In the genomic region with DNA sequence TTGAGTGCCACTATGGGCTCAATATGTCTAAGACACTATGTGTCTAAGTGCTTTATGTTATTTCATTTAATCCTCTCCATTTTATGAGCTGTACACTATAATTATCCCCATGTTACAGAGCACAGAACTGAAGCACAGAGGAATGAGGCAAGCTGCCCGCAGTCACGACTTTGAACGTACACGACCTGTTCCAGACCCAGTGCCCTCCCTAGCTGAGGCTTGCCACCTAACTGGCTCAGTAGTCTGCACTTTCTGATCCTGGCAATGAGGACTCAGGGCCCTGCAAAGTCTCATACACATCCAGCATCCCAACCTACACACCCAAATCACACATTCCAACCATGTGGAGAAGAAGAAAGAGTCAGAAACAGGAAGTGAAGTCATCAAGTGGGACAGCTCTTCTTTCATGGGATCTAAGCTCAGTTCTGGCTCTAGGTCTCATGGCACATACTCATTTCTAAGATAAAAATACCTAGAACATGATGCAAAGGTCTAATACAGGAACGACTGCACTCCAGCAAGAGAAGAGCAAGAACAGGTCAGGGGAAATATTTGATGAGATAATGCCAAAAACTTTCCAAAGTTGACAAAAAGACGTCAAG, we compare ENCODE assay signal across 24 cellular contexts. TPM values are rescaled to one million over a fixed set of nuclear protein-coding genes. Genes with fewer than 3 reads are reported as not detected.
DNase-seq lines count a peak whose midpoint lies in the region; TF ChIP-seq lines count a peak whose summit lies in the region.
"Had no signal": no experiment of that assay in that cellular context is flagged by ENCODE, and none has a peak within 500 bp of the region (broad histone marks: within the 10 kb centered on the region; RNA-seq: fewer than 3 reads in every experiment).

No MANE protein-coding gene starts in this region.

- H3K36me3 ChIP-seq in MM.1S (replicated peaks; ENCODE audit: insufficient read depth, low read length): no peaks in the 10 kb centered on the region

- TF ChIP-seq CTCF in MM.1S (IDR thresholded peaks at IDR 0.05; ENCODE audit: low read length) (no peak), choroid plexus epithelial cell (conservative IDR thresholded peaks at IDR 0.05; ENCODE audit: low read depth, low read length) (no peak), type B pancreatic cell (conservative IDR thresholded peaks at IDR 0.05) (no peak), GM13977 (IDR thresholded peaks at IDR 0.05; ENCODE audit: extremely low read depth, insufficient read depth, missing control alignments) (no peak)

- no peaks in the 10 kb centered on the region for H3K9me3 ChIP-seq in MM.1S (replicated peaks; ENCODE audit: insufficient read depth, low read length)
- H3K9me3 ChIP-seq: breast epithelium, lower lobe of right lung, pancreas, upper lobe of right lung had no signal

- peaks cover 8% of the 10 kb centered on the region; the same call in 1 of the 2 replicates for H3F3A ChIP-seq in MM.1S (ENCODE audit: insufficient read depth, low read length)

- H2AFZ ChIP-seq in MM.1S (ENCODE audit: low read length): no peak overlapping the region

- peak overlapping the region; percentile 49 for H3K4me2 ChIP-seq in MM.1S (ENCODE audit: low read depth, low read length)

- peaks cover 15% of the 10 kb centered on the region for H3K9me3 Mint-ChIP-seq in activated naive CD4-positive, alpha-beta T cell treated with anti-CD3 and anti-CD28 coated beads, Interleukin-2, amount 10 ng/mL, durations not matched to agents 7 days and 5 days
- H3K9me3 Mint-ChIP-seq in activated naive CD4-positive, alpha-beta T cell treated with anti-CD3 and anti-CD28 coated beads for 36 hours: peaks cover 5% of the 10 kb centered on the region
- no peaks in the 10 kb centered on the region for H3K9me3 Mint-ChIP-seq in type B pancreatic cell
- peaks cover 9% of the 10 kb centered on the region for H3K9me3 Mint-ChIP-seq in activated T-helper 1 cell treated with anti-CD3 and anti-CD28 coated beads, Interleukin-12 subunit alpha, Interleukin-12 subunit beta, Interleukin-2, Interleukin-4 antibody, amounts not matched to agents 30 ng/mL and 10 ng/mL and 1 ng/mL, durations not matched to agents 14 hours and 24 hours and 36 hours

- no peak overlapping the region for H3K4me3 Mint-ChIP-seq in activated naive CD4-positive, alpha-beta T cell treated with anti-CD3 and anti-CD28 coated beads, Interleukin-2, amount 10 ng/mL, durations not matched to agents 7 days and 5 days
- no peak overlapping the region for H3K4me3 Mint-ChIP-seq in activated naive CD4-positive, alpha-beta T cell treated with anti-CD3 and anti-CD28 coated beads for 36 hours
- no peak overlapping the region for H3K4me3 Mint-ChIP-seq in type B pancreatic cell
- H3K4me3 Mint-ChIP-seq in activated T-helper 1 cell treated with anti-CD3 and anti-CD28 coated beads, Interleukin-12 subunit alpha, Interleukin-12 subunit beta, Interleukin-2, Interleukin-4 antibody, amounts not matched to agents 30 ng/mL and 10 ng/mL and 1 ng/mL, durations not matched to agents 14 hours and 24 hours and 36 hours: no peak overlapping the region
- H3K4me3 Mint-ChIP-seq: activated naive CD8-positive, alpha-beta T cell treated with anti-CD3 and anti-CD28 coated beads, Interleukin-2, amount 50 U/mL, for 24 hours; stimulated activated naive CD8-positive, alpha-beta T cell treated with anti-CD3 and anti-CD28 coated beads, Interleukin-15, Interleukin-2, amounts not matched to agents 100 ng/mL and 50 ng/mL, for 24 hours had no signal

- CTCF ChIA-PET in activated naive CD4-positive, alpha-beta T cell treated with anti-CD3 and anti-CD28 coated beads, Interleukin-2, amount 10 ng/mL, durations not matched to agents 7 days and 5 days (lab: Charles Lee): interaction anchor here (1.1 to 1.5 kb wide), 2 partner anchors 12 to 140 kb away, joined by 4 read pairs; no protein-coding TSS in a partner anchor
- CTCF ChIA-PET in activated naive CD4-positive, alpha-beta T cell treated with anti-CD3 and anti-CD28 coated beads for 36 hours (lab: Charles Lee): interaction anchor here (0.6 to 1.9 kb wide), 3 partner anchors 26 to 599 kb away, joined by 3 to 8 read pairs (median 5); no protein-coding TSS in a partner anchor

- peaks cover 40% of the 10 kb centered on the region for H3K4me1 Mint-ChIP-seq in activated naive CD4-positive, alpha-beta T cell treated with anti-CD3 and anti-CD28 coated beads, Interleukin-2, amount 10 ng/mL, durations not matched to agents 7 days and 5 days
- peaks cover 26% of the 10 kb centered on the region for H3K4me1 Mint-ChIP-seq in activated naive CD4-positive, alpha-beta T cell treated with anti-CD3 and anti-CD28 coated beads for 36 hours (ENCODE audit: low read depth)
- H3K4me1 Mint-ChIP-seq in type B pancreatic cell (ENCODE audit: unreplicated experiment): no peaks in the 10 kb centered on the region
- peaks cover 37% of the 10 kb centered on the region for H3K4me1 Mint-ChIP-seq in activated T-helper 1 cell treated with anti-CD3 and anti-CD28 coated beads, Interleukin-12 subunit alpha, Interleukin-12 subunit beta, Interleukin-2, Interleukin-4 antibody, amounts not matched to agents 30 ng/mL and 10 ng/mL and 1 ng/mL, durations not matched to agents 14 hours and 24 hours and 36 hours (ENCODE audit: low read depth)

- H3K4me1 ChIP-seq in MM.1S (ENCODE audit: low read length): peaks cover 8% of the 10 kb centered on the region; the same call in 1 of the 2 replicates
- H3K4me1 ChIP-seq: breast epithelium, lower lobe of right lung, pancreas, upper lobe of right lung had no signal

- no peaks in the 10 kb centered on the region for H3K79me2 ChIP-seq in MM.1S (ENCODE audit: low read length)

- intact Hi-C loops in activated naive CD4-positive, alpha-beta T cell treated with anti-CD3 and anti-CD28 coated beads for 36 hours (cut with micrococcal nuclease): loop anchor here (1.0 kb wide), 1 partner anchor 516 kb away; no protein-coding TSS in a partner anchor
- intact Hi-C loops in activated T-helper 1 cell treated with anti-CD3 and anti-CD28 coated beads, Interleukin-12 subunit alpha, Interleukin-12 subunit beta, Interleukin-2, Interleukin-4 antibody, amounts not matched to agents 30 ng/mL and 10 ng/mL and 1 ng/mL, durations not matched to agents 14 hours and 24 hours and 36 hours (cut with micrococcal nuclease): loop anchor here (2.0 kb wide), 1 partner anchor 225 kb away; no protein-coding TSS in a partner anchor

- peaks cover 27% of the 10 kb centered on the region for H3K36me3 Mint-ChIP-seq in activated naive CD4-positive, alpha-beta T cell treated with anti-CD3 and anti-CD28 coated beads, Interleukin-2, amount 10 ng/mL, durations not matched to agents 7 days and 5 days
- H3K36me3 Mint-ChIP-seq in activated naive CD4-positive, alpha-beta T cell treated with anti-CD3 and anti-CD28 coated beads for 36 hours (ENCODE audit: low read depth): peaks cover 8% of the 10 kb centered on the region
- H3K36me3 Mint-ChIP-seq in type B pancreatic cell: peaks cover 12% of the 10 kb centered on the region
- H3K36me3 Mint-ChIP-seq in activated T-helper 1 cell treated with anti-CD3 and anti-CD28 coated beads, Interleukin-12 subunit alpha, Interleukin-12 subunit beta, Interleukin-2, Interleukin-4 antibody, amounts not matched to agents 30 ng/mL and 10 ng/mL and 1 ng/mL, durations not matched to agents 14 hours and 24 hours and 36 hours (ENCODE audit: low read depth): peaks cover 3% of the 10 kb centered on the region

- H3K27me3 ChIP-seq in MM.1S (replicated peaks; ENCODE audit: insufficient read depth, low read length): no peaks in the 10 kb centered on the region; the same call in 1 of the 2 replicates
- H3K27me3 ChIP-seq: breast epithelium, pancreas, upper lobe of right lung had no signal

- no peaks in the 10 kb centered on the region for H4K20me1 ChIP-seq in MM.1S (ENCODE audit: insufficient read depth, low read length)

- H3K4me3 ChIP-seq in MM.1S (ENCODE audit: low read length) (no peak overlapping the region), choroid plexus epithelial cell (ENCODE audit: low read depth, low read length) (no peak overlapping the region)
- H3K4me3 ChIP-seq: breast epithelium, lower lobe of right lung, pancreas, upper lobe of right lung had no signal

- peak overlapping the region; percentile 64 for H3K27ac Mint-ChIP-seq in activated naive CD4-positive, alpha-beta T cell treated with anti-CD3 and anti-CD28 coated beads, Interleukin-2, amount 10 ng/mL, durations not matched to agents 7 days and 5 days
- H3K27ac Mint-ChIP-seq in activated naive CD4-positive, alpha-beta T cell treated with anti-CD3 and anti-CD28 coated beads for 36 hours: no peak overlapping the region
- no peak overlapping the region for H3K27ac Mint-ChIP-seq in type B pancreatic cell
- H3K27ac Mint-ChIP-seq in activated T-helper 1 cell treated with anti-CD3 and anti-CD28 coated beads, Interleukin-12 subunit alpha, Interleukin-12 subunit beta, Interleukin-2, Interleukin-4 antibody, amounts not matched to agents 30 ng/mL and 10 ng/mL and 1 ng/mL, durations not matched to agents 14 hours and 24 hours and 36 hours: no peak overlapping the region
- H3K27ac Mint-ChIP-seq: activated naive CD8-positive, alpha-beta T cell treated with anti-CD3 and anti-CD28 coated beads, Interleukin-2, amount 50 U/mL, for 24 hours; stimulated activated naive CD8-positive, alpha-beta T cell treated with anti-CD3 and anti-CD28 coated beads, Interleukin-15, Interleukin-2, amounts not matched to agents 100 ng/mL and 50 ng/mL, for 24 hours had no signal

- H3K9ac ChIP-seq in MM.1S (ENCODE audit: low read length): no peak overlapping the region

- no peak overlapping the region for H3K27ac ChIP-seq in MM.1S (ENCODE audit: low read length)
- H3K27ac ChIP-seq: breast epithelium, lower lobe of right lung, pancreas, upper lobe of right lung had no signal

- H3K9me2 ChIP-seq in MM.1S (replicated peaks; ENCODE audit: insufficient read depth, low read length): no peaks in the 10 kb centered on the region

- in situ Hi-C loops in GM13977 (cut with MboI; ENCODE audit: low pct_unique_long_range_greater_than_20kb, low sequenced_read_pairs, unreplicated experiment): no loop called here

- peaks cover 11% of the 10 kb centered on the region for H3K27me3 Mint-ChIP-seq in activated naive CD4-positive, alpha-beta T cell treated with anti-CD3 and anti-CD28 coated beads, Interleukin-2, amount 10 ng/mL, durations not matched to agents 7 days and 5 days
- no peaks in the 10 kb centered on the region for H3K27me3 Mint-ChIP-seq in activated naive CD4-positive, alpha-beta T cell treated with anti-CD3 and anti-CD28 coated beads for 36 hours (ENCODE audit: low read depth)
- H3K27me3 Mint-ChIP-seq in type B pancreatic cell: no peaks in the 10 kb centered on the region
- peaks cover 12% of the 10 kb centered on the region for H3K27me3 Mint-ChIP-seq in activated T-helper 1 cell treated with anti-CD3 and anti-CD28 coated beads, Interleukin-12 subunit alpha, Interleukin-12 subunit beta, Interleukin-2, Interleukin-4 antibody, amounts not matched to agents 30 ng/mL and 10 ng/mL and 1 ng/mL, durations not matched to agents 14 hours and 24 hours and 36 hours (ENCODE audit: insufficient read depth)
- H3K27me3 Mint-ChIP-seq: activated naive CD8-positive, alpha-beta T cell treated with anti-CD3 and anti-CD28 coated beads, Interleukin-2, amount 50 U/mL, for 24 hours; stimulated activated naive CD8-positive, alpha-beta T cell treated with anti-CD3 and anti-CD28 coated beads, Interleukin-15, Interleukin-2, amounts not matched to agents 100 ng/mL and 50 ng/mL, for 24 hours had no signal

- DNase-seq in activated naive CD4-positive, alpha-beta T cell treated with anti-CD3 and anti-CD28 coated beads, Interleukin-2, amount 10 ng/mL, durations not matched to agents 7 days and 5 days: no peak
- DNase-seq in activated naive CD4-positive, alpha-beta T cell treated with anti-CD3 and anti-CD28 coated beads for 36 hours: no peak
- DNase-seq in MM.1S (no peak), choroid plexus epithelial cell (ENCODE audit: low read depth) (peak; percentile 18), type B pancreatic cell (ENCODE audit: extremely low spot score, unreplicated experiment) (peak; percentile 13), GM13977 (ENCODE audit: low spot score) (no peak)
- DNase-seq in stimulated activated naive CD4-positive, alpha-beta T cell (lab: John Stamatoyannopoulos, UW): no peak
- no peak for DNase-seq in activated T-helper 1 cell treated with anti-CD3 and anti-CD28 coated beads, Interleukin-12 subunit alpha, Interleukin-12 subunit beta, Interleukin-2, Interleukin-4 antibody, amounts not matched to agents 30 ng/mL and 10 ng/mL and 1 ng/mL, durations not matched to agents 14 hours and 24 hours and 36 hours (ENCODE audit: low spot score)
- DNase-seq: activated naive CD8-positive, alpha-beta T cell treated with anti-CD3 and anti-CD28 coated beads, Interleukin-2, amount 50 U/mL, for 24 hours; activated T-cell treated with anti-CD3 and anti-CD28 coated beads, Interleukin-2, amount 50 U/mL, for 1 hour; COR-L47; erythroblast; HCEC 1CT; lower lobe of right lung; NCI-H1048; NCI-H2081; pancreas; upper lobe of right lung had no signal

RNA-seq across cellular contexts. Expression of a gene that starts 42.4 kb away (rescaled TPM):
- total RNA-seq in activated naive CD4-positive, alpha-beta T cell treated with anti-CD3 and anti-CD28 coated beads for 36 hours: under 1 TPM in 1 of 2 experiments, not detected in 1; 0.38 TPM
- total RNA-seq in type B pancreatic cell (ENCODE audit: low replicate concordance): 29.9 and 71.9 TPM in 2 replicates
- total RNA-seq in activated T-helper 1 cell treated with anti-CD3 and anti-CD28 coated beads, Interleukin-12 subunit alpha, Interleukin-12 subunit beta, Interleukin-2, Interleukin-4 antibody, amounts not matched to agents 30 ng/mL and 10 ng/mL and 1 ng/mL, durations not matched to agents 14 hours and 24 hours and 36 hours: not detected in 2 replicates
- total RNA-seq: G401, glomerular endothelial cell, sciatic nerve, SK-MEL-5 had no signal

Comparison
In these comparisons a context has a peak if more than half of its experiments do, and no peak if none do; other contexts are left out.
1. DNase-seq: peak in choroid plexus epithelial cell (single experiment) and type B pancreatic cell (single experiment); none in activated naive CD4-positive, alpha-beta T cell treated with anti-CD3 and anti-CD28 coated beads, Interleukin-2, amount 10 ng/mL, durations not matched to agents 7 days and 5 days (single experiment), activated naive CD4-positive, alpha-beta T cell treated with anti-CD3 and anti-CD28 coated beads for 36 hours (single experiment), MM.1S (single experiment), stimulated activated naive CD4-positive, alpha-beta T cell (0 of 6), activated T-helper 1 cell treated with anti-CD3 and anti-CD28 coated beads, Interleukin-12 subunit alpha, Interleukin-12 subunit beta, Interleukin-2, Interleukin-4 antibody, amounts not matched to agents 30 ng/mL and 10 ng/mL and 1 ng/mL, durations not matched to agents 14 hours and 24 hours and 36 hours (single experiment) and GM13977 (single experiment).
2. RNA of a gene that starts 42.4 kb away (total RNA-seq): 29.9 to 71.9 TPM in type B pancreatic cell; 0.38 TPM in activated naive CD4-positive, alpha-beta T cell treated with anti-CD3 and anti-CD28 coated beads for 36 hours and not detected in activated T-helper 1 cell treated with anti-CD3 and anti-CD28 coated beads, Interleukin-12 subunit alpha, Interleukin-12 subunit beta, Interleukin-2, Interleukin-4 antibody, amounts not matched to agents 30 ng/mL and 10 ng/mL and 1 ng/mL, durations not matched to agents 14 hours and 24 hours and 36 hours; every median in the first group is over 10 times any median in the second.